In genomic region chr21:14058566-14058965, GRCh38 we compare ENCODE assay signal across 20 cellular contexts.
"Had no signal": no experiment of that assay in that cellular context is flagged by ENCODE, and none has a peak within 500 bp of the region (broad histone marks: within the 10 kb centered on the region; RNA-seq: fewer than 3 reads in every experiment).

No MANE protein-coding gene starts in this region.

- H3K27ac Mint-ChIP-seq: activated B cell treated with CpG ODN at 0.5 μM for 24 hours; activated CD8-positive, alpha-beta memory T cell treated with anti-CD3 and anti-CD28 coated beads, Interleukin-2, amount 10 ng/mL, durations not matched to agents 7 days and 5 days; activated naive CD8-positive, alpha-beta T cell treated with anti-CD3 and anti-CD28 coated beads, Interleukin-2, amount 10 ng/mL, durations not matched to agents 7 days and 5 days; dendritic cell treated with granulocyte-macrophage colony-stimulating factor and Interleukin-4, amounts not matched to agents 40 ng/mL and 50 ng/mL, for 4 days; T-helper 17 cell had no signal

- ATAC-seq: T-helper 17 cell had no signal

- H3K4me1 Mint-ChIP-seq: activated B cell treated with CpG ODN at 0.5 μM for 24 hours; activated CD8-positive, alpha-beta memory T cell treated with anti-CD3 and anti-CD28 coated beads, Interleukin-2, amount 10 ng/mL, durations not matched to agents 7 days and 5 days; activated naive CD8-positive, alpha-beta T cell treated with anti-CD3 and anti-CD28 coated beads, Interleukin-2, amount 10 ng/mL, durations not matched to agents 7 days and 5 days; memory B cell; neural crest cell had no signal

- H3K27ac ChIP-seq: ovary, stomach, vagina had no signal

- H3K4me3 Mint-ChIP-seq: activated B cell treated with CpG ODN at 0.5 μM for 24 hours; activated CD8-positive, alpha-beta memory T cell treated with anti-CD3 and anti-CD28 coated beads, Interleukin-2, amount 10 ng/mL, durations not matched to agents 7 days and 5 days; activated naive CD8-positive, alpha-beta T cell treated with anti-CD3 and anti-CD28 coated beads, Interleukin-2, amount 10 ng/mL, durations not matched to agents 7 days and 5 days; activated T-cell treated with anti-CD3 and anti-CD28 coated beads, Interleukin-2, amount 50 U/mL, for 4 hours; dendritic cell treated with granulocyte-macrophage colony-stimulating factor and Interleukin-4, amounts not matched to agents 40 ng/mL and 50 ng/mL, for 4 days; memory B cell; neural crest cell; T-helper 17 cell had no signal

- H3K9me3 ChIP-seq: ovary, vagina had no signal

- DNase-seq: activated B cell treated with CpG ODN at 0.5 μM for 24 hours; activated CD4-positive, alpha-beta T cell treated with anti-CD3 and anti-CD28 coated beads, Interleukin-2, amount 50 U/mL, for 4 hours; activated CD8-positive, alpha-beta memory T cell treated with anti-CD3 and anti-CD28 coated beads, Interleukin-2, amount 10 ng/mL, durations not matched to agents 7 days and 5 days; activated effector memory CD4-positive, alpha-beta T cell treated with anti-CD3 and anti-CD28 coated beads, Interleukin-2, amount 50 U/mL, for 16 hours; activated naive CD8-positive, alpha-beta T cell treated with anti-CD3 and anti-CD28 coated beads, Interleukin-2, amount 10 ng/mL, durations not matched to agents 7 days and 5 days; activated T-cell treated with anti-CD3 and anti-CD28 coated beads, Interleukin-2, amount 50 U/mL, for 4 hours; caudate nucleus; glutamatergic neuron; left cardiac atrium; ovary; stimulated activated CD4-positive, alpha-beta T cell treated with anti-CD3 and anti-CD28 coated beads, Interleukin-4, amount 100 ng/mL, for 1 hour; stimulated activated CD8-positive, alpha-beta memory T cell treated with anti-CD3 and anti-CD28 coated beads, Interleukin-4, amount 100 ng/mL, for 48 hours; stomach; T-helper 17 cell had no signal

- H3K27me3 Mint-ChIP-seq: activated B cell treated with CpG ODN at 0.5 μM for 24 hours; activated CD8-positive, alpha-beta memory T cell treated with anti-CD3 and anti-CD28 coated beads, Interleukin-2, amount 10 ng/mL, durations not matched to agents 7 days and 5 days; activated naive CD8-positive, alpha-beta T cell treated with anti-CD3 and anti-CD28 coated beads, Interleukin-2, amount 10 ng/mL, durations not matched to agents 7 days and 5 days; dendritic cell treated with granulocyte-macrophage colony-stimulating factor and Interleukin-4, amounts not matched to agents 40 ng/mL and 50 ng/mL, for 4 days; memory B cell; T-helper 17 cell had no signal

- H3K27me3 ChIP-seq: ovary, stomach, vagina had no signal

- H3K9me3 Mint-ChIP-seq: activated B cell treated with CpG ODN at 0.5 μM for 24 hours; activated naive CD8-positive, alpha-beta T cell treated with anti-CD3 and anti-CD28 coated beads, Interleukin-2, amount 10 ng/mL, durations not matched to agents 7 days and 5 days; activated T-cell treated with anti-CD3 and anti-CD28 coated beads, Interleukin-2, amount 50 U/mL, for 4 hours; memory B cell; neural crest cell had no signal

- H3K36me3 Mint-ChIP-seq: memory B cell had no signal

- H3K36me3 ChIP-seq: ovary, stomach, vagina had no signal

- H3K4me3 ChIP-seq: ovary, stomach, vagina had no signal

- H3K4me1 ChIP-seq: stomach, vagina had no signal

- FAIRE-seq: astrocyte, TTC549 had no signal
